Comparison of ENCODE assay signal across 8 cellular contexts in genomic region chr7:16926283-16926682, GRCh38. TPM values are rescaled to one million over a fixed set of nuclear protein-coding genes. Genes with fewer than 3 reads are reported as not detected.
DNase-seq lines count a peak whose midpoint lies in the region; ATAC-seq and TF ChIP-seq lines count a peak whose summit lies in the region.

No MANE protein-coding gene starts in this region.

- H3K4me2 ChIP-seq in smooth muscle cell = no peak overlapping the region

- H2AFZ ChIP-seq in ACC112 (ENCODE audit: low read length, unreplicated experiment) (peak overlapping the region; percentile 76), smooth muscle cell (ENCODE audit: low read depth) (peak overlapping the region; percentile 60)

- 61% methylated on average over 2 of the region's 2 CpGs for WGBS in smooth muscle cell (ENCODE audit: low lambda C conversion rate)

- H3K9me3 ChIP-seq in smooth muscle cell (replicated peaks; ENCODE audit: low read depth) = no peaks in the 10 kb centered on the region

- H3K4me1 ChIP-seq in ACC112 (ENCODE audit: control insufficient read depth, insufficient read depth, low read length, unreplicated experiment) (peaks cover 17% of the 10 kb centered on the region), foreskin keratinocyte (peaks cover 14% of the 10 kb centered on the region), smooth muscle cell (ENCODE audit: low read depth) (peaks cover 8% of the 10 kb centered on the region)

- no peak overlapping the region for H3K27ac ChIP-seq in ACC112 (ENCODE audit: low read depth, low read length)
- H3K27ac ChIP-seq in foreskin keratinocyte = no peak overlapping the region
- peak overlapping the region; percentile 20 for H3K27ac ChIP-seq in smooth muscle cell (ENCODE audit: low read depth)

- no peak overlapping the region for H3K4me3 Mint-ChIP-seq in T-helper 1 cell treated with Interleukin-12 subunit alpha and Interleukin-12 subunit beta and Interleukin-4 antibody, amounts not matched to agents 30 μg/mL and 1 μg/mL, for 36 hours

- no peaks in the 10 kb centered on the region for H3F3A ChIP-seq in smooth muscle cell (ENCODE audit: low read depth)

- H3K27ac Mint-ChIP-seq in T-helper 1 cell treated with Interleukin-12 subunit alpha and Interleukin-12 subunit beta and Interleukin-4 antibody, amounts not matched to agents 30 μg/mL and 1 μg/mL, for 36 hours = peak overlapping the region; percentile 47

- in situ Hi-C loops in GM13976 (cut with MboI; ENCODE audit: low sequenced_read_pairs, unreplicated experiment) = no loop called here

- H3K36me3 ChIP-seq in ACC112 (ENCODE audit: insufficient read depth, low read length) (no peaks in the 10 kb centered on the region), smooth muscle cell (ENCODE audit: low read depth) (no peaks in the 10 kb centered on the region)

- H3K9me3 Mint-ChIP-seq in T-helper 1 cell treated with Interleukin-12 subunit alpha and Interleukin-12 subunit beta and Interleukin-4 antibody, amounts not matched to agents 30 μg/mL and 1 μg/mL, for 36 hours = no peaks in the 10 kb centered on the region

- no peak overlapping the region for H3K9ac ChIP-seq in smooth muscle cell (ENCODE audit: low read depth)

- H3K79me2 ChIP-seq in ACC112 (ENCODE audit: control insufficient read depth, insufficient read depth, low read length, unreplicated experiment) (no peaks in the 10 kb centered on the region), smooth muscle cell (ENCODE audit: low read depth) (no peaks in the 10 kb centered on the region)

- no peak for DNase-seq in GM13976 (ENCODE audit: low spot score)
- DNase-seq in foreskin keratinocyte = peak in 1 of 2 donors; percentile 43
- no peak for DNase-seq in smooth muscle cell (lab: John Stamatoyannopoulos, UW; ENCODE audit: unreplicated experiment)
- no peak for DNase-seq in NCI-H2196 treated with DMSO at 0.1 percent for 48 hours (lab: John Stamatoyannopoulos, UW; ENCODE audit: unreplicated experiment)
- no peak for DNase-seq in germinal center (ENCODE audit: low spot score)

- TF ChIP-seq CTCF in GM13976 (IDR thresholded peaks at IDR 0.05; ENCODE audit: borderline replicate concordance, control extremely low read depth, extremely low read depth, insufficient read depth, missing control alignments) (peak; percentile 35), foreskin keratinocyte (conservative IDR thresholded peaks at IDR 0.05) (peak; percentile 74), smooth muscle cell (IDR thresholded peaks at IDR 0.05; ENCODE audit: borderline replicate concordance, insufficient read depth, poor library complexity, severe bottlenecking) (peak; percentile 53)

- H3K27me3 ChIP-seq in ACC112 (ENCODE audit: insufficient read depth, low read length) (no peaks in the 10 kb centered on the region), foreskin keratinocyte (no peaks in the 10 kb centered on the region), smooth muscle cell (ENCODE audit: low read depth) (no peaks in the 10 kb centered on the region)

- no peaks in the 10 kb centered on the region for H3K27me3 Mint-ChIP-seq in T-helper 1 cell treated with Interleukin-12 subunit alpha and Interleukin-12 subunit beta and Interleukin-4 antibody, amounts not matched to agents 30 μg/mL and 1 μg/mL, for 36 hours (ENCODE audit: low read depth)

- no peaks in the 10 kb centered on the region for H3K36me3 Mint-ChIP-seq in T-helper 1 cell treated with Interleukin-12 subunit alpha and Interleukin-12 subunit beta and Interleukin-4 antibody, amounts not matched to agents 30 μg/mL and 1 μg/mL, for 36 hours (ENCODE audit: low read depth)

- no peaks in the 10 kb centered on the region for H4K20me1 ChIP-seq in smooth muscle cell (ENCODE audit: low read depth)

- peak; percentile 45 for ATAC-seq in HG03354 (IDR thresholded peaks at IDR 0.05; ENCODE audit: poor library complexity, severe bottlenecking, unreplicated experiment)
- peak; percentile 82 for ATAC-seq in foreskin keratinocyte

- H3K4me1 Mint-ChIP-seq in T-helper 1 cell treated with Interleukin-12 subunit alpha and Interleukin-12 subunit beta and Interleukin-4 antibody, amounts not matched to agents 30 μg/mL and 1 μg/mL, for 36 hours (ENCODE audit: low read depth) = peaks cover 35% of the 10 kb centered on the region

- H3K4me3 ChIP-seq in ACC112 (ENCODE audit: low read depth, low read length) (no peak overlapping the region), smooth muscle cell (no peak overlapping the region)

RNA-seq across cellular contexts. Expression of gene AGR3, which starts 44.5 kb away (rescaled TPM):
- total RNA-seq in foreskin keratinocyte = not detected in 2 replicates
- polyA plus RNA-seq in foreskin keratinocyte = not detected in 2 replicates
- not detected in 2 replicates for total RNA-seq in smooth muscle cell
- not detected in 2 replicates for polyA plus RNA-seq in smooth muscle cell
